ENCODE assay signal across 1 cellular context in genomic region chr14:68487805-68488590, GRCh38.
TF ChIP-seq lines count a peak whose summit lies in the region.

No MANE protein-coding gene starts in this region.

TF ChIP-seq in K562, 482 proteins besides CTCF, POLR2A, EP300 and RAD21 (continued from another document and continues in another):
- no peak for TF ChIP-seq THRB (CRISPR knock-in tag; conservative IDR thresholded peaks at IDR 0.05)
- no peak for TF ChIP-seq BCLAF1 (IDR thresholded peaks at IDR 0.05; ENCODE audit: borderline replicate concordance in 1 of 2, control insufficient read depth in 1 of 2, low read depth in 2 of 2, low read length in 1 of 2)
- no peak for TF ChIP-seq KLF13 (tag; IDR thresholded peaks at IDR 0.05; ENCODE audit: borderline replicate concordance, low read depth)
- TF ChIP-seq IRF9 (tag; IDR thresholded peaks at IDR 0.05), result no peak
- no peak for TF ChIP-seq ZNF785 (CRISPR knock-in tag; IDR thresholded peaks at IDR 0.05)
- TF ChIP-seq L3MBTL2 (IDR thresholded peaks at IDR 0.05), result peak; percentile 14; the same call in 1 of the 2 replicates
- no peak for TF ChIP-seq ZNF408 (CRISPR knock-in tag; IDR thresholded peaks at IDR 0.05; ENCODE audit: low read depth)
- no peak for TF ChIP-seq ZNF239 (CRISPR knock-in tag; IDR thresholded peaks at IDR 0.05)
- no peak for TF ChIP-seq FOXK1 (CRISPR knock-in tag; IDR thresholded peaks at IDR 0.05; ENCODE audit: borderline replicate concordance)
- TF ChIP-seq SMARCC2 (IDR thresholded peaks at IDR 0.05; ENCODE audit: low read depth), result peak; percentile 30; the same call in 1 of the 2 replicates
- no peak for TF ChIP-seq TAF15 (IDR thresholded peaks at IDR 0.05; ENCODE audit: low read depth, low read length)
- TF ChIP-seq VEZF1 (CRISPR knock-in tag; IDR thresholded peaks at IDR 0.05), result no peak; the same call in 1 of the 2 replicates
- TF ChIP-seq YY1 (IDR thresholded peaks at IDR 0.05; ENCODE audit: borderline replicate concordance in 1 of 3, control insufficient read depth in 1 of 3, extremely low read depth in 1 of 3, insufficient read depth in 3 of 3, insufficient read length in 1 of 3, insufficient replicate concordance in 2 of 3, low read depth in 1 of 3, low read length in 2 of 3), result no peak
- no peak for TF ChIP-seq NCOA1 (IDR thresholded peaks at IDR 0.05; ENCODE audit: low read depth)
- peak; percentile 56; the same call in 1 of the 2 replicates for TF ChIP-seq CTBP1 (IDR thresholded peaks at IDR 0.05; ENCODE audit: borderline replicate concordance)
- no peak for TF ChIP-seq ZNF217 (CRISPR knock-in tag; IDR thresholded peaks at IDR 0.05)
- TF ChIP-seq NFIX (CRISPR knock-in tag; IDR thresholded peaks at IDR 0.05; ENCODE audit: low read depth), result no peak
- peak; percentile 42; the same call in 1 of the 2 replicates for TF ChIP-seq MAFF (IDR thresholded peaks at IDR 0.05; ENCODE audit: low read length)
- TF ChIP-seq TEAD4 (IDR thresholded peaks at IDR 0.05; ENCODE audit: low read length), result peak; percentile 13; the same call in 1 of the 2 replicates
- no peak for TF ChIP-seq TEAD4 (CRISPR knock-in tag; IDR thresholded peaks at IDR 0.05; ENCODE audit: borderline replicate concordance)
- no peak for TF ChIP-seq ZNF121 (CRISPR knock-in tag; conservative IDR thresholded peaks at IDR 0.05)
- no peak for TF ChIP-seq ZNF766 (CRISPR knock-in tag; conservative IDR thresholded peaks at IDR 0.05)
- no peak for TF ChIP-seq ZNF644 (tag; IDR thresholded peaks at IDR 0.05; ENCODE audit: low read depth)
- TF ChIP-seq SIN3B (IDR thresholded peaks at IDR 0.05; ENCODE audit: low read depth), result no peak
- TF ChIP-seq NFIC (IDR thresholded peaks at IDR 0.05), result peak; percentile 56
- TF ChIP-seq MGA (IDR thresholded peaks at IDR 0.05), result peak; percentile 30
- TF ChIP-seq ATF7 (IDR thresholded peaks at IDR 0.05), result no peak
- no peak for TF ChIP-seq PPARD (CRISPR knock-in tag; IDR thresholded peaks at IDR 0.05)
- TF ChIP-seq NFE2 (IDR thresholded peaks at IDR 0.05; ENCODE audit: low read depth), result peak; percentile 90
- no peak for TF ChIP-seq CEBPG (CRISPR knock-in tag; IDR thresholded peaks at IDR 0.05)
- no peak for TF ChIP-seq CEBPG (tag; conservative IDR thresholded peaks at IDR 0.05 in 1 of 2, IDR thresholded peaks at IDR 0.05 in 1 of 2)
- TF ChIP-seq ZEB2 (IDR thresholded peaks at IDR 0.05), result peak; percentile 65
- TF ChIP-seq CCAR2 (IDR thresholded peaks at IDR 0.05; ENCODE audit: low read depth, low read length), result no peak
- peak; percentile 85 for TF ChIP-seq DPF2 (IDR thresholded peaks at IDR 0.05)
- TF ChIP-seq NRF1 (conservative IDR thresholded peaks at IDR 0.05 in 1 of 2, IDR thresholded peaks at IDR 0.05 in 1 of 2), result no peak
- TF ChIP-seq HMBOX1 (IDR thresholded peaks at IDR 0.05), result no peak
- TF ChIP-seq SMAD4 (CRISPR knock-in tag; conservative IDR thresholded peaks at IDR 0.05), result no peak
- TF ChIP-seq PYGO2 (tag; IDR thresholded peaks at IDR 0.05), result no peak
- no peak for TF ChIP-seq GABPA (tag; conservative IDR thresholded peaks at IDR 0.05; ENCODE audit: low read depth)
- no peak for TF ChIP-seq ZNF311 (CRISPR knock-in tag; IDR thresholded peaks at IDR 0.05)
